ENCODE assay signal across 17 cellular contexts in the genomic region with DNA sequence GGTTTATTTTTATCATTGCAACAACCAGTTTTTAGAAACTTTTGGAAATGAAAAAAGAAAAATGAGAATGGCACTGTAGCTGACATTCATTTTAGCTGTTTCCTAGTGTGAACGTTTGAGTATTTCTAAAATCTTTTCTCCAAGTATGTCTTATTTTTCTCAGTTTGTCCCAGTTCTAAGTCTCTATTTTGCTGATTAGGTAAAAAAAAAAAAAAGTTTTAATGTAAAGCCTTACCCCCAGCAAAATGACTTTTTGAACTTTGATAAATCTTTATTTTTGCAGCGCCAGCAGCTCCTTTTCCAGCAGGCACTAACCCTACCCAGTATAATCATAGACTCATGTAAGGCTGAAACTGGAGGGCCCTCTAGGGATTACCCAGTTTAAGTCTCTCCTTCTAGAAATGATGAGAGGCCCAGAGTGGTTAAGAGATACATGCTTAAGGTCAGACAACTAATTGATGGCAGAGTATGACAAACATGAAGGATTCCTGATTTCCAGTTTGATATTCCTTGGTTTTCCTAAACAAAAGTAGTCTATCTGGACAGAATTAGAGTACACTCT.
DNase-seq lines count a peak whose midpoint lies in the region; ATAC-seq, FAIRE-seq and TF ChIP-seq lines count a peak whose summit lies in the region.
"Had no signal": no experiment of that assay in that cellular context is flagged by ENCODE, and none has a peak within 500 bp of the region (broad histone marks: within the 10 kb centered on the region; RNA-seq: fewer than 3 reads in every experiment).

No MANE protein-coding gene starts in this region.

- H2AK5ac ChIP-seq in IMR-90 (ENCODE audit: low read depth, low read length) (no peak overlapping the region), H1 (ENCODE audit: low read depth, low read length) (no peak overlapping the region)

- no peaks in the 10 kb centered on the region for H3K23me2 ChIP-seq in H1 (ENCODE audit: low read depth, low read length)

- no peak overlapping the region for H2BK12ac ChIP-seq in H1 (ENCODE audit: low read depth, low read length)

- TF ChIP-seq EP300 in H1 (IDR thresholded peaks at IDR 0.05; ENCODE audit: borderline replicate concordance in 1 of 2, low read depth in 2 of 2, low read length in 2 of 2): no peak

- H3K27ac ChIP-seq in IMR-90 (ENCODE audit: insufficient read depth, low read length) (no peak overlapping the region), H1 (ENCODE audit: low read depth, low read length) (no peak overlapping the region), subcutaneous abdominal adipose tissue (ENCODE audit: low read depth, low read length) (peak overlapping the region; percentile 34), brain microvascular endothelial cell (no peak overlapping the region)
- H3K27ac ChIP-seq: 22Rv1, esophagus muscularis mucosa, RWPE1, sigmoid colon had no signal

- H2AFZ ChIP-seq in IMR-90 (replicated peaks; ENCODE audit: low read length, poor library complexity) (no peak overlapping the region), H1 (ENCODE audit: low read length) (no peak overlapping the region)

- H2BK15ac ChIP-seq in IMR-90 (ENCODE audit: low read depth, low read length) (no peak overlapping the region), H1 (ENCODE audit: low read length) (no peak overlapping the region)

- H3K79me2 ChIP-seq in H1 (ENCODE audit: control insufficient read depth in 1 of 2, insufficient read depth in 2 of 2, low read length in 2 of 2): no peaks in the 10 kb centered on the region

- H4K20me1 ChIP-seq in IMR-90 (ENCODE audit: insufficient read depth, low read length): no peaks in the 10 kb centered on the region
- H4K20me1 ChIP-seq in H1 (replicated peaks in 1 of 2; ENCODE audit: control insufficient read depth in 1 of 2, insufficient read depth in 2 of 2, low read length in 2 of 2): no peaks in the 10 kb centered on the region

- no CpG with 5 or more reads among the region's 2 CpGs for WGBS in IMR-90 (ENCODE audit: extremely low coverage in 2 of 2, insufficient read length in 1 of 2), 2 experiments
- 91% methylated on average over 2 of the region's 2 CpGs; no CpG with 5 or more reads in 1 of the 2 experiments for WGBS in H1 (ENCODE audit: extremely low coverage in 1 of 2, insufficient coverage in 1 of 2, insufficient read length in 1 of 2, insufficient replicate concordance in 2 of 2, low coverage in 1 of 2, low lambda C conversion rate in 2 of 2, missing lambda C conversion rate in 1 of 2), 2 experiments

- no peak overlapping the region for H3K56ac ChIP-seq in IMR-90 (ENCODE audit: extremely low read depth, insufficient read depth, low read length)
- no peak overlapping the region for H3K56ac ChIP-seq in H1 (replicated peaks; ENCODE audit: insufficient read length, low read depth, low read length)

- H2BK120ac ChIP-seq in IMR-90 (ENCODE audit: low read depth, low read length): no peak overlapping the region
- H2BK120ac ChIP-seq in H1 (replicated peaks; ENCODE audit: low read depth, low read length): no peak overlapping the region

- H4K5ac ChIP-seq in IMR-90 (ENCODE audit: low read depth, low read length): no peak overlapping the region; the same call in 1 of the 2 replicates
- H4K5ac ChIP-seq in H1 (ENCODE audit: insufficient read length, low read depth, low read length): no peak overlapping the region

- FAIRE-seq in H1 (lab: Jason Lieb, UNC): no peak
- FAIRE-seq: G401.6 had no signal

- peaks cover 49 to 70% of the 10 kb centered on the region in 2 experiments for H3K79me1 ChIP-seq in IMR-90 (ENCODE audit: low read depth in 1 of 2, low read length in 2 of 2)
- no peaks in the 10 kb centered on the region for H3K79me1 ChIP-seq in H1 (ENCODE audit: low read depth, low read length)

- peaks cover 16% of the 10 kb centered on the region for H3K9me1 ChIP-seq in IMR-90 (ENCODE audit: insufficient read depth, low read length)

- no TSS peak for BruUV-seq in IMR-90 (replicated peaks; lab: Mats Ljungman, UMichigan)

- ATAC-seq in IMR-90 (ENCODE audit: low read depth): 0 out of 2 replicates have a peak, but pooled peaks have one; percentile 24
- ATAC-seq in HG03521 (IDR thresholded peaks at IDR 0.05; ENCODE audit: unreplicated experiment): no peak

- H3K27me3 ChIP-seq in IMR-90 (ENCODE audit: control insufficient read depth, insufficient read depth, low read length) (no peaks in the 10 kb centered on the region), H1 (replicated peaks in 1 of 4; ENCODE audit: control insufficient read depth in 3 of 4, extremely low read depth in 1 of 4, insufficient read depth in 3 of 4, low read length in 3 of 4) (no peaks in the 10 kb centered on the region), subcutaneous abdominal adipose tissue (ENCODE audit: control insufficient read depth in 5 of 5, insufficient read depth in 4 of 5, low read length in 5 of 5) (no peaks in the 10 kb centered on the region), brain microvascular endothelial cell (replicated peaks) (no peaks in the 10 kb centered on the region)
- H3K27me3 ChIP-seq: esophagus muscularis mucosa, sigmoid colon had no signal

- H2BK5ac ChIP-seq in IMR-90 (ENCODE audit: low read depth, low read length, poor library complexity, severe bottlenecking) (no peak overlapping the region), H1 (ENCODE audit: low read depth, low read length) (no peak overlapping the region)

- H3K4me1 ChIP-seq in IMR-90 (ENCODE audit: control insufficient read depth, insufficient read depth, low read length): peaks cover 18% of the 10 kb centered on the region
- no peaks in the 10 kb centered on the region for H3K4me1 ChIP-seq in H1 (replicated peaks in 1 of 4; ENCODE audit: control insufficient read depth in 3 of 4, insufficient read depth in 4 of 4, low read length in 3 of 4)
- peaks cover 4 to 30% (median 18%) of the 10 kb centered on the region in 5 donors for H3K4me1 ChIP-seq in subcutaneous abdominal adipose tissue (ENCODE audit: control insufficient read depth in 5 of 5, insufficient read depth in 5 of 5, low read length in 5 of 5)

- no peak overlapping the region for H2BK20ac ChIP-seq in IMR-90 (ENCODE audit: low read depth, low read length)
- H2BK20ac ChIP-seq in H1 (ENCODE audit: low read length): no peak overlapping the region

- H3K23ac ChIP-seq in IMR-90 (ENCODE audit: low read depth, low read length) (no peak overlapping the region), H1 (ENCODE audit: insufficient read length) (no peak overlapping the region)

- no peak overlapping the region for H3K14ac ChIP-seq in IMR-90 (replicated peaks; ENCODE audit: low read depth, low read length)
- H3K14ac ChIP-seq in H1 (ENCODE audit: insufficient read length): no peak overlapping the region

- peak; percentile 3 for DNase-seq in NCI-H82 (lab: John Stamatoyannopoulos, UW)
- DNase-seq in NCI-H82 treated with DMSO at 0.1 percent for 48 hours (lab: John Stamatoyannopoulos, UW; ENCODE audit: unreplicated experiment): no peak
- DNase-seq in IMR-90: no peak
- no peak for DNase-seq in H1 (ENCODE audit: low read depth in 1 of 2, low spot score in 2 of 2)
- no peak for DNase-seq in brain microvascular endothelial cell
- no peak for DNase-seq in NCI-H1930 (lab: John Stamatoyannopoulos, UW)
- DNase-seq: activated CD4-positive, alpha-beta T cell treated with anti-CD3 and anti-CD28 coated beads, Interleukin-2, amount 50 U/mL, for 1 hour; NCI-H1436; sigmoid colon; stimulated activated naive CD4-positive, alpha-beta T cell treated with Interleukin-2 at 50 U/mL for 16 hours; T-helper 9 cell had no signal

- H4K8ac ChIP-seq in IMR-90 (ENCODE audit: low read depth in 2 of 2, low read length in 2 of 2): no peak overlapping the region; a peak in 1 of 4 replicates
- no peak overlapping the region for H4K8ac ChIP-seq in H1 (ENCODE audit: extremely low read depth, insufficient read depth, low read length)

- H3K9ac ChIP-seq in IMR-90 (ENCODE audit: low read depth, low read length) (no peak overlapping the region; the same call in 1 of the 2 replicates), H1 (replicated peaks in 1 of 4; ENCODE audit: extremely low read depth in 1 of 4, low read depth in 3 of 4, low read length in 3 of 4) (no peak overlapping the region), subcutaneous abdominal adipose tissue (ENCODE audit: low read length in 5 of 5) (peak overlapping the region in 1 of 5 donors; percentile 29)

- dilution Hi-C loops in IMR-90 (cut with HindIII; ENCODE audit: low sequenced_read_pairs, unreplicated experiment): no loop called here

- H3K4me3 ChIP-seq in IMR-90 (ENCODE audit: insufficient read depth, low read depth, low read length) (no peak overlapping the region), H1 (ENCODE audit: extremely low read depth in 1 of 4, insufficient read depth in 2 of 4, low read depth in 3 of 4, low read length in 4 of 4) (no peak overlapping the region), subcutaneous abdominal adipose tissue (ENCODE audit: low read depth in 1 of 5, low read length in 5 of 5) (peak overlapping the region in 1 of 5 donors; percentile 11), brain microvascular endothelial cell (ENCODE audit: low read depth, low read length) (no peak overlapping the region)
- H3K4me3 ChIP-seq: esophagus muscularis mucosa, sigmoid colon had no signal

- in situ Hi-C loops in IMR-90 (cut with MboI; ENCODE audit: low sequenced_read_pairs) (no loop called here), brain microvascular endothelial cell (cut with HindIII; ENCODE audit: low pct_ligation_motif_present, low sequenced_read_pairs) (no loop called here)

- H4K91ac ChIP-seq in IMR-90 (ENCODE audit: insufficient read depth, low read depth, low read length): no peak overlapping the region
- no peak overlapping the region for H4K91ac ChIP-seq in H1 (replicated peaks; ENCODE audit: insufficient read length, low read length)

- H3K4ac ChIP-seq in IMR-90 (ENCODE audit: low read depth, low read length) (no peak overlapping the region), H1 (replicated peaks; ENCODE audit: insufficient read length, low read depth, low read length) (no peak overlapping the region)

- H3K4me2 ChIP-seq in IMR-90 (ENCODE audit: low read depth, low read length) (no peak overlapping the region), H1 (ENCODE audit: insufficient read depth in 1 of 2, low read depth in 2 of 2, low read length in 2 of 2) (no peak overlapping the region)

- H2AK9ac ChIP-seq in IMR-90 (replicated peaks; ENCODE audit: low read depth, low read length, poor library complexity): no peak overlapping the region

- H3K36me3 ChIP-seq in IMR-90 (ENCODE audit: control insufficient read depth, insufficient read depth, low read length): peaks cover 24% of the 10 kb centered on the region
- no peaks in the 10 kb centered on the region for H3K36me3 ChIP-seq in H1 (ENCODE audit: control insufficient read depth in 2 of 4, insufficient read depth in 4 of 4, low read length in 3 of 4)
- no peaks in the 10 kb centered on the region for H3K36me3 ChIP-seq in subcutaneous abdominal adipose tissue (ENCODE audit: control insufficient read depth in 5 of 5, insufficient read depth in 5 of 5, low read length in 5 of 5)
- H3K36me3 ChIP-seq in brain microvascular endothelial cell (replicated peaks): no peaks in the 10 kb centered on the region
- H3K36me3 ChIP-seq: esophagus muscularis mucosa, sigmoid colon had no signal

- H3K9me3 ChIP-seq in IMR-90 (ENCODE audit: control insufficient read depth, insufficient read depth, low read length) (no peaks in the 10 kb centered on the region), H1 (ENCODE audit: insufficient read depth in 2 of 2, low read depth in 1 of 2, low read length in 1 of 2) (no peaks in the 10 kb centered on the region), subcutaneous abdominal adipose tissue (ENCODE audit: control insufficient read depth in 5 of 5, low read length in 5 of 5) (no peaks in the 10 kb centered on the region)
- H3K9me3 ChIP-seq: esophagus muscularis mucosa, sigmoid colon had no signal

- POLR2A ChIA-PET in IMR-90 (lab: Charles Lee; ENCODE audit: unreplicated experiment) (no interaction called here), H1 (lab: Charles Lee; ENCODE audit: partially characterized antibody) (no interaction called here)

- TF ChIP-seq CTCF in IMR-90 (conservative IDR thresholded peaks at IDR 0.05; ENCODE audit: low read depth, low read length) (no peak), H1 (IDR thresholded peaks at IDR 0.05; ENCODE audit: control extremely low read depth in 1 of 3, insufficient read depth in 1 of 3, low read depth in 1 of 3, low read length in 3 of 3) (peak in 1 of 3 experiments; percentile 4; a peak in 1 of 4 replicates), brain microvascular endothelial cell (IDR thresholded peaks at IDR 0.05; ENCODE audit: low read depth, low read length, missing control alignments) (no peak)

- CTCF ChIA-PET in IMR-90 (lab: Yijun Ruan, JAX): interaction anchor here (1.1 to 1.3 kb wide), 2 partner anchors 36 to 70 kb away, joined by 3 to 4 read pairs; no protein-coding TSS in a partner anchor
- CTCF ChIA-PET in H1 (lab: Charles Lee; ENCODE audit: partially characterized antibody): interaction anchor here (0.5 to 1.3 kb wide), 7 partner anchors 11 to 291 kb away, joined by 3 to 4 read pairs (median 3); no protein-coding TSS in a partner anchor

- no peak for TF ChIP-seq RAD21 in IMR-90 (IDR thresholded peaks at IDR 0.05; ENCODE audit: low read length)
- TF ChIP-seq RAD21 in H1 (IDR thresholded peaks at IDR 0.05 in 1 of 2, conservative IDR thresholded peaks at IDR 0.05 in 1 of 2; ENCODE audit: low read depth in 2 of 2, low read length in 2 of 2): peak; percentile 19 to 26; a peak in 2 of 4 replicates

- 0 out of 2 replicates have a peak overlapping the region, but pooled peaks have one; percentile 33 for H3K18ac ChIP-seq in IMR-90 (ENCODE audit: low read depth, low read length)
- H3K18ac ChIP-seq in H1 (ENCODE audit: extremely low read depth, low read length): no peak overlapping the region

- TF ChIP-seq POLR2A in IMR-90 (IDR thresholded peaks at IDR 0.05; ENCODE audit: low read depth, low read length) (no peak), H1 (IDR thresholded peaks at IDR 0.05; ENCODE audit: control extremely low read depth in 1 of 2, low read depth in 2 of 2, low read length in 2 of 2) (no peak)

- intact Hi-C loops in IMR-90 (cut with micrococcal nuclease): loop anchor here (5.0 kb wide), 1 partner anchor 67 kb away; no protein-coding TSS in a partner anchor
